23 cellular contexts compared by ENCODE assay signal in genomic region chr5:148484651-148485050, GRCh38.
DNase-seq lines count a peak whose midpoint lies in the region; FAIRE-seq and TF ChIP-seq lines count a peak whose summit lies in the region.
"Had no signal": no experiment of that assay in that cellular context is flagged by ENCODE, and none has a peak within 500 bp of the region (broad histone marks: within the 10 kb centered on the region; RNA-seq: fewer than 3 reads in every experiment).

No MANE protein-coding gene starts in this region.

- H4K8ac ChIP-seq in trophoblast cell (ENCODE audit: low read depth, low read length) = no peak overlapping the region

- no peak overlapping the region for H3K4me3 ChIP-seq in bronchial epithelial cell (ENCODE audit: low read depth, low read length)
- H3K4me3 ChIP-seq in trophoblast cell (ENCODE audit: low read depth, low read length) = no peak overlapping the region
- H3K4me3 ChIP-seq: A549, BLaER1, GM23338, K562 had no signal

- no peak overlapping the region for H3K14ac ChIP-seq in trophoblast cell (ENCODE audit: low read length)

- no peak overlapping the region for H2BK12ac ChIP-seq in trophoblast cell (ENCODE audit: low read length)

- H3K4me1 ChIP-seq in trophoblast cell (ENCODE audit: control insufficient read depth in 1 of 2, insufficient read depth in 2 of 2, low read length in 2 of 2) = no peaks in the 10 kb centered on the region
- H3K4me1 ChIP-seq: BLaER1 had no signal

- H2BK120ac ChIP-seq in trophoblast cell (ENCODE audit: insufficient read depth, low read length, poor library complexity) = no peak overlapping the region

- H3K9me3 ChIP-seq in trophoblast cell (ENCODE audit: insufficient read depth, low read depth, low read length) = no peaks in the 10 kb centered on the region
- H3K9me3 ChIP-seq: A549, BLaER1 had no signal

- H3K4me3 Mint-ChIP-seq in HFFc6 = no peak overlapping the region
- H3K4me3 Mint-ChIP-seq: CD14-positive monocyte; CD4-positive, alpha-beta memory T cell; GM23338 had no signal

- DNase-seq in EH (ENCODE audit: low read depth) (peak; percentile 41), HFFc6 (peak; percentile 14), bronchial epithelial cell (ENCODE audit: low read depth) (peak; percentile 21), trophoblast cell (peak; percentile 37 to 86), glomerular visceral epithelial cell (ENCODE audit: extremely low spot score) (no peak), NCI-H524 treated with DMSO at 0.1 percent for 48 hours (lab: John Stamatoyannopoulos, UW) (no peak), NCI-H2227 (lab: John Stamatoyannopoulos, UW; ENCODE audit: unreplicated experiment) (no peak)
- DNase-seq: AML-193; CD4-positive, alpha-beta memory T cell; DMS153; DMS79; HCEC 1CT; IMR-90 had no signal

- no peaks in the 10 kb centered on the region for H3K79me1 ChIP-seq in trophoblast cell (ENCODE audit: low read length)

- TF ChIP-seq CTCF in HFFc6 (IDR thresholded peaks at IDR 0.05) = no peak
- no peak for TF ChIP-seq CTCF in bronchial epithelial cell (IDR thresholded peaks at IDR 0.05; ENCODE audit: insufficient read depth, low read length, severe bottlenecking)

- H2BK5ac ChIP-seq in trophoblast cell (ENCODE audit: low read depth, low read length, poor library complexity) = no peak overlapping the region

- H2AK5ac ChIP-seq in trophoblast cell (ENCODE audit: low read length) = no peak overlapping the region

- H3K4me2 ChIP-seq in trophoblast cell (ENCODE audit: low read length) = no peak overlapping the region
- H3K4me2 ChIP-seq: A549, BLaER1, GM23338 had no signal

- H4K91ac ChIP-seq in trophoblast cell (ENCODE audit: low read depth, low read length) = no peak overlapping the region

- H3K27me3 Mint-ChIP-seq in HFFc6 (ENCODE audit: insufficient read depth) = peaks cover 8% of the 10 kb centered on the region

- H2AFZ ChIP-seq in trophoblast cell (ENCODE audit: insufficient read depth, low read length, poor library complexity) = no peak overlapping the region
- H2AFZ ChIP-seq: GM23338 had no signal

- no peaks in the 10 kb centered on the region for H3K79me2 ChIP-seq in trophoblast cell (ENCODE audit: control insufficient read depth, insufficient read depth, low read length, poor library complexity)

- peaks cover 21% of the 10 kb centered on the region for H3K4me1 Mint-ChIP-seq in HFFc6 (ENCODE audit: low read depth)

- no peak overlapping the region for H3K27ac ChIP-seq in trophoblast cell (ENCODE audit: low read depth, low read length)
- H3K27ac ChIP-seq: 22Rv1, A549, BLaER1 had no signal

- H3K36me3 ChIP-seq in bronchial epithelial cell (ENCODE audit: control insufficient read depth, insufficient read depth, low read length) (no peaks in the 10 kb centered on the region), trophoblast cell (ENCODE audit: control insufficient read depth in 1 of 2, insufficient read depth in 2 of 2, low read length in 2 of 2) (no peaks in the 10 kb centered on the region)
- H3K36me3 ChIP-seq: BLaER1 had no signal

- H3K23ac ChIP-seq in trophoblast cell (ENCODE audit: low read length) = no peak overlapping the region

- H3K27me3 ChIP-seq in bronchial epithelial cell (ENCODE audit: control insufficient read depth, insufficient read depth, low read length) (peaks cover 2% of the 10 kb centered on the region), trophoblast cell (ENCODE audit: insufficient read depth, low read length) (no peaks in the 10 kb centered on the region)
- H3K27me3 ChIP-seq: BLaER1 had no signal

- no peaks in the 10 kb centered on the region for H3K9me3 Mint-ChIP-seq in HFFc6
- H3K9me3 Mint-ChIP-seq: CD4-positive, alpha-beta memory T cell; GM23338 had no signal

- H3K18ac ChIP-seq in trophoblast cell (ENCODE audit: low read length) = no peak overlapping the region

- H3K27ac Mint-ChIP-seq in HFFc6 = no peak overlapping the region
- H3K27ac Mint-ChIP-seq: CD4-positive, alpha-beta memory T cell; GM23338 had no signal

- H3K4ac ChIP-seq in trophoblast cell (ENCODE audit: low read depth, low read length) = no peak overlapping the region

- no peak for FAIRE-seq in bronchial epithelial cell (lab: Jason Lieb, UNC)
- FAIRE-seq: A549, G401.6, GM12891, H54, HTR-8/SVneo, K562 had no signal

- H3K9ac ChIP-seq in trophoblast cell (ENCODE audit: low read length) = no peak overlapping the region
- H3K9ac ChIP-seq: BLaER1 had no signal

- no peak overlapping the region for H4K12ac ChIP-seq in trophoblast cell (ENCODE audit: low read depth, low read length)

- H3K36me3 Mint-ChIP-seq in HFFc6 (ENCODE audit: low read depth) = no peaks in the 10 kb centered on the region
- H3K36me3 Mint-ChIP-seq: CD14-positive monocyte; CD4-positive, alpha-beta memory T cell had no signal

Comparison
In these comparisons a context has a peak if more than half of its experiments do, and no peak if none do; other contexts are left out.
1. DNase-seq: peak in EH (single experiment), HFFc6 (single experiment), bronchial epithelial cell (single experiment) and trophoblast cell (2 of 2); none in glomerular visceral epithelial cell (single experiment), NCI-H524 treated with DMSO at 0.1 percent for 48 hours (single experiment) and NCI-H2227 (single experiment).